Comparison of ENCODE assay signal across 23 cellular contexts in the genomic region with DNA sequence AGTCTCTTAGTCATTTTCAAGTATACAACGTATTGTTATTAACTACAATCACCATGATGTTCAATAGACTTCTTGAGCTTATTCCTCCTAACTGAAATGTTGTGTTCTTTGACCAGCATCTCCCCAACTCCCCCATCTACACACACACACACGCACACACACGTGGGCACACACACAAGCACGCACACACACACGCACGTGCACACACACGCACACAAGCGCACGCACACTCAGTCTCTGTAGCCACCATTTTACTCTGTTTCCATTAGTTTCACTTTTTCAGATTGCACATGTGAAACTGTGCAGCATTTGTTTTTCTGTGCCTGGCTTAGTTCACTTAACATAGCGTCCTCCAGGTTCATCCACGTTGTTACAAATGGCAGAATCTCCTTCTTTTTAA.
"Had no signal": no experiment of that assay in that cellular context is flagged by ENCODE, and none has a peak within 500 bp of the region (broad histone marks: within the 10 kb centered on the region; RNA-seq: fewer than 3 reads in every experiment).

No MANE protein-coding gene starts in this region.

- H3K4me3 ChIP-seq: esophagus muscularis mucosa, gastroesophageal sphincter, heart left ventricle, hepatocyte, left lung, lower lobe of right lung, prostate gland, right atrium auricular region, skin epidermis, spleen, thoracic aorta, tibial nerve, vagina had no signal

- H3K27me3 ChIP-seq: foreskin keratinocyte, heart left ventricle, hepatocyte, left lung, neutrophil, right atrium auricular region, spleen, tibial nerve, vagina had no signal

- H3K9ac ChIP-seq: parathyroid adenoma had no signal

- H3K4me1 ChIP-seq: foreskin keratinocyte, gastroesophageal sphincter, lower lobe of right lung, parathyroid adenoma, prostate gland, right atrium auricular region, tibial nerve, vagina had no signal

- H3K9me3 ChIP-seq: esophagus muscularis mucosa, gastroesophageal sphincter, heart left ventricle, left lung, lower lobe of right lung, neutrophil, prostate gland, right atrium auricular region, thoracic aorta, vagina had no signal

- DNase-seq: effector memory CD4-positive, alpha-beta T cell; foreskin keratinocyte; heart left ventricle; kidney; left cardiac atrium; left lung; lower lobe of right lung; natural killer cell; spleen; stimulated activated CD4-positive, alpha-beta T cell treated with anti-CD3 and anti-CD28 coated beads, Interleukin-15, amount 100 ng/mL, for 24 hours; stimulated activated CD4-positive, alpha-beta T cell treated with anti-CD3 and anti-CD28 coated beads, Interleukin-2, amount 100 ng/mL, for 48 hours; stimulated activated naive B cell treated with anti-CD40 and anti-IgM and Interleukin-4, amounts not matched to agents 10 μg/mL and 1 μg/mL and 100 μg/mL, for 72 hours had no signal

- H3K36me3 ChIP-seq: esophagus muscularis mucosa, gastroesophageal sphincter, heart left ventricle, left lung, lower lobe of right lung, neutrophil, prostate gland, right atrium auricular region, spleen, thoracic aorta, tibial nerve, vagina had no signal

- ATAC-seq: foreskin keratinocyte; gastroesophageal sphincter; heart left ventricle; left cardiac atrium; left lung; lower lobe of right lung; natural killer cell; stimulated activated naive B cell treated with anti-CD40 and anti-IgM and Interleukin-4, amounts not matched to agents 10 μg/mL and 1 μg/mL and 100 μg/mL, for 72 hours had no signal

- H3K27ac ChIP-seq: esophagus muscularis mucosa, foreskin keratinocyte, gastroesophageal sphincter, heart left ventricle, hepatocyte, left lung, lower lobe of right lung, neutrophil, parathyroid adenoma, prostate gland, right atrium auricular region, skin epidermis, spleen, thoracic aorta, tibial nerve, vagina had no signal
